ENCODE assay signal across 8 cellular contexts in the genomic region with DNA sequence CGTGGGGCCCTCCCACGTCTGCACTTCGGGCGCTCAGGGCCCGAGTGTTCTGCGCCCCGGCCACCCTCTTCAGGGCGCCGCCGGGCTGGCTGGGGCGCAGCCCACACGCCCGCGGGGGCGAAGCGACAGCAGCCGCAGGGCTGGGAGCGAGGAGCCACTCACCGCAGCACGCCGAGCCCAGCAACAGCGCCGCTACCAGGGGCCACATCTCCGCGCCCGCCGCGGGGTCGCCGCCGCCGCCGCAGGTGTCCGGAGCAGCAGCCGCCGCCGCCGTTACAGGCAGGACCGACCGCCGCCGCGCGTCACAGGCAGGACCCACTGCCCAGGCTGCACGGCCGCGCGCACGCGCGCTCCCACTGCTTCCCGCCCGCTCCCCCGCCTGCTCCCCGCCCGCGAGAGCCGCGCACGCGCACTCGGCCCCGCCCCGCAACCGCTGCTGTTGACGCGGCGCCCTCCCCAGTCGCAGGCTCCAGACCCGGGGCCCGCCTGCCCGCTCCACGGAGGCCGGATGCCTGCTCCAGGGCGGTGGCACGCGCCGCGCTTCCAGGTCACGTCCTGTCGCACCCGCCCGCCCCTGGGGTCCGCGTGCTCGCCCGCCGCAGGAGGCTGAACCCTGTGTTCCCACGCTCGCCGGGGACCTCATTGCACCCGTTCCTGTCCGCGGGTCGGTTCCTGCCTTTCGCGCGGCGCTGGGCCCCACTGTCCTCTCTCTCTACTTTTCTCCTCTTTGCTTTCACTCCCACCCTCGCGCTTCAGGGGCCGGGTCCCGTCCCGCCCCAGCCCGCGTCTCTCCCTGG. TPM values are rescaled to one million over a fixed set of nuclear protein-coding genes. Genes with fewer than 3 reads are reported as not detected.
A peak's percentile ranks its signal among the peaks of the same experiment; 100 is the strongest.
DNase-seq lines count a peak whose midpoint lies in the region; ATAC-seq and TF ChIP-seq lines count a peak whose summit lies in the region.

Gene CD47 (minus strand): TSS at position 331 of the 797 bp plus-strand sequence. CDS start 123 bp downstream, at position 208.

- peak; percentile 93 to 99 (median 96) for DNase-seq in CD8-positive, alpha-beta T cell
- peak; percentile 90 for DNase-seq in HT-29 (ENCODE audit: low spot score)
- peak; percentile 57 for DNase-seq in NK-92 (lab: John Stamatoyannopoulos, UW; ENCODE audit: unreplicated experiment)
- peak; percentile 88 to 91 for DNase-seq in activated CD8-positive, alpha-beta memory T cell treated with anti-CD3 and anti-CD28 coated beads for 4 hours (ENCODE audit: low read depth in 2 of 2)
- DNase-seq in effector memory CD4-positive, alpha-beta T cell, result peak; percentile 94 to 96 (median 95)
- peak; percentile 92 for DNase-seq in medulla oblongata (ENCODE audit: extremely low spot score)
- peak; percentile 87 to 93 (median 90) for DNase-seq in stimulated activated CD4-positive, alpha-beta T cell treated with anti-CD3 and anti-CD28 coated beads, TNF-alpha, amount 100 ng/mL, for 48 hours (ENCODE audit: low read depth in 3 of 3)

- H3K27me3 Mint-ChIP-seq in CD8-positive, alpha-beta T cell (ENCODE audit: low read depth), result no peaks in the 10 kb centered on the region

- intact Hi-C loops in CD8-positive, alpha-beta T cell (cut with DNase I, micrococcal nuclease), result loop anchor here (1.0 to 10.0 kb wide), 5 partner anchors 9 to 566 kb away; partner anchors contain the start of genes IFT57 (in 2 of the 2), BBX (in 1 of the 2), CIP2A (in 1 of the 2) and DZIP3 (in 1 of the 2)

- TF ChIP-seq CTCF in CD8-positive, alpha-beta T cell (IDR thresholded peaks at IDR 0.05), result no peak

- peak within 1 kb of the TSS; percentile 98 for H3K4me3 Mint-ChIP-seq in CD8-positive, alpha-beta T cell

- POLR2A ChIA-PET in CD8-positive, alpha-beta T cell (lab: Charles Lee), result interaction anchor here (0.7 to 8.7 kb wide), 6 partner anchors 10 to 228 kb away, joined by 3 to 103 read pairs (median 6); partner anchors contain the start of gene IFT57

- ATAC-seq in CD8-positive, alpha-beta T cell, result peak; percentile 70
- ATAC-seq in GM19468 (IDR thresholded peaks at IDR 0.05; ENCODE audit: extremely low read depth, unreplicated experiment), result peak; percentile 74

- H3K9me3 ChIP-seq in CD8-positive, alpha-beta T cell (ENCODE audit: low read length), result no peaks in the 10 kb centered on the region
- no peaks in the 10 kb centered on the region for H3K9me3 ChIP-seq in effector memory CD4-positive, alpha-beta T cell (ENCODE audit: control insufficient read depth, low read length)

- peaks cover 39% of the 10 kb centered on the region for H3K4me1 Mint-ChIP-seq in CD8-positive, alpha-beta T cell (ENCODE audit: low read depth)

- peak within 1 kb of the TSS; percentile 91 for H3K4me3 ChIP-seq in CD8-positive, alpha-beta T cell (ENCODE audit: low read depth, low read length)
- H3K4me3 ChIP-seq in effector memory CD4-positive, alpha-beta T cell (ENCODE audit: insufficient read depth, low read depth, low read length, poor library complexity, severe bottlenecking), result peak within 1 kb of the TSS; percentile 75

- H3K36me3 ChIP-seq in CD8-positive, alpha-beta T cell (ENCODE audit: insufficient read depth, low read length), result no peaks in the 10 kb centered on the region
- no peaks in the 10 kb centered on the region for H3K36me3 ChIP-seq in effector memory CD4-positive, alpha-beta T cell (ENCODE audit: control insufficient read depth, insufficient read depth, low read length)

- H3K27me3 ChIP-seq in CD8-positive, alpha-beta T cell (ENCODE audit: insufficient read depth, low read length), result no peaks in the 10 kb centered on the region
- H3K27me3 ChIP-seq in effector memory CD4-positive, alpha-beta T cell (replicated peaks; ENCODE audit: control insufficient read depth, insufficient read depth, low read length, poor library complexity, severe bottlenecking), result no peaks in the 10 kb centered on the region

- peak within 1 kb of the TSS; percentile 93 for H3K27ac ChIP-seq in CD8-positive, alpha-beta T cell (ENCODE audit: low read depth, low read length)
- peak within 1 kb of the TSS; percentile 96 for H3K27ac ChIP-seq in effector memory CD4-positive, alpha-beta T cell (ENCODE audit: insufficient read depth, low read length, poor library complexity, severe bottlenecking)

- CTCF ChIA-PET in CD8-positive, alpha-beta T cell (lab: Charles Lee), result interaction anchor here (1.0 to 1.2 kb wide), 3 partner anchors 9 to 94 kb away, joined by 3 to 4 read pairs (median 4); no protein-coding TSS in a partner anchor

- H3K4me1 ChIP-seq in CD8-positive, alpha-beta T cell (ENCODE audit: insufficient read depth, low read length), result peaks cover 51% of the 10 kb centered on the region
- H3K4me1 ChIP-seq in effector memory CD4-positive, alpha-beta T cell (ENCODE audit: control insufficient read depth, insufficient read depth, low read length, poor library complexity, severe bottlenecking), result peaks cover 37% of the 10 kb centered on the region

- H3K27ac Mint-ChIP-seq in CD8-positive, alpha-beta T cell, result peak within 1 kb of the TSS; percentile 99

- peaks cover 12% of the 10 kb centered on the region for H3K36me3 Mint-ChIP-seq in CD8-positive, alpha-beta T cell

- no peaks in the 10 kb centered on the region for H3K9me3 Mint-ChIP-seq in CD8-positive, alpha-beta T cell

RNA-seq across cellular contexts. Expression of gene CD47, which starts in this region (rescaled TPM):
- 100 to 1,000 TPM; 118 to 125 TPM for total RNA-seq in CD8-positive, alpha-beta T cell
- total RNA-seq in HT-29 (2014; rRNA removed; shearing (Covaris generic)), result 39.0 and 44.1 TPM in 2 replicates

Comparison
In these comparisons a context has a peak if more than half of its experiments do, and no peak if none do; other contexts are left out.
1. Peak in every context shown above with its lines: DNase-seq, ATAC-seq, H3K4me3 ChIP-seq and H3K27ac ChIP-seq.